3 cellular contexts compared by ENCODE assay signal in genomic region chr2:42378415-42378814, GRCh38.
"Had no signal": no experiment of that assay in that cellular context is flagged by ENCODE, and none has a peak within 500 bp of the region (broad histone marks: within the 10 kb centered on the region; RNA-seq: fewer than 3 reads in every experiment).

No MANE protein-coding gene starts in this region.

- H3K4me3 ChIP-seq: GM12878 had no signal

- DNase-seq: GDM1, GF-D8 had no signal

- ATAC-seq: GM12878 had no signal
